ENCODE assay signal across 1 cellular context in genomic region chr10:6044651-6045599, GRCh38.
A peak's percentile ranks its signal among the peaks of the same experiment; 100 is the strongest.
TF ChIP-seq lines count a peak whose summit lies in the region.

No MANE protein-coding gene starts in this region.

TF ChIP-seq in GM12878, 131 proteins besides CTCF, POLR2A, EP300 and RAD21 (continued from another document):
- TF ChIP-seq SKIL (IDR thresholded peaks at IDR 0.05; ENCODE audit: low read depth, poor library complexity, severe bottlenecking): peak; percentile 30
- no peak for TF ChIP-seq E2F8 (IDR thresholded peaks at IDR 0.05; ENCODE audit: low read depth, partially characterized antibody)
- TF ChIP-seq CUX1 (IDR thresholded peaks at IDR 0.05; ENCODE audit: insufficient replicate concordance, low read depth, low read length): no peak
- no peak for TF ChIP-seq SMAD5 (IDR thresholded peaks at IDR 0.05; ENCODE audit: low read depth)
- no peak for TF ChIP-seq CEBPZ (IDR thresholded peaks at IDR 0.05; ENCODE audit: low read depth, low read length)
- TF ChIP-seq RBBP5 (conservative IDR thresholded peaks at IDR 0.05): no peak
- TF ChIP-seq PAX5 (IDR thresholded peaks at IDR 0.05; ENCODE audit: borderline replicate concordance, low read depth, low read length): no peak
- TF ChIP-seq SPI1 (IDR thresholded peaks at IDR 0.05; ENCODE audit: borderline replicate concordance, insufficient read depth, low read depth, low read length): no peak
- TF ChIP-seq MYC (IDR thresholded peaks at IDR 0.05; ENCODE audit: insufficient read depth, insufficient read length, insufficient replicate concordance, low read length, severe bottlenecking): no peak
- TF ChIP-seq WRNIP1 (IDR thresholded peaks at IDR 0.05; ENCODE audit: borderline replicate concordance, low read depth, low read length): no peak
- TF ChIP-seq ATF7 (IDR thresholded peaks at IDR 0.05; ENCODE audit: low read depth): 0 out of 2 replicates have a peak, but pooled peaks have one; percentile 40
- no peak for TF ChIP-seq ZNF384 (IDR thresholded peaks at IDR 0.05; ENCODE audit: borderline replicate concordance, low read depth, low read length)
- no peak for TF ChIP-seq NR2C1 (IDR thresholded peaks at IDR 0.05)
- TF ChIP-seq HDGF (IDR thresholded peaks at IDR 0.05): no peak
- TF ChIP-seq KDM1A (IDR thresholded peaks at IDR 0.05; ENCODE audit: borderline replicate concordance): no peak
- no peak for TF ChIP-seq HDAC2 (IDR thresholded peaks at IDR 0.05)
- TF ChIP-seq CREB1 (IDR thresholded peaks at IDR 0.05; ENCODE audit: low read depth): no peak
- TF ChIP-seq TCF7 (IDR thresholded peaks at IDR 0.05; ENCODE audit: borderline replicate concordance): no peak
- TF ChIP-seq CHD4 (IDR thresholded peaks at IDR 0.05): no peak
- no peak for TF ChIP-seq POLR2AphosphoS5 (IDR thresholded peaks at IDR 0.05; ENCODE audit: low read length)
